Comparison of ENCODE assay signal across 26 cellular contexts in the genomic region with DNA sequence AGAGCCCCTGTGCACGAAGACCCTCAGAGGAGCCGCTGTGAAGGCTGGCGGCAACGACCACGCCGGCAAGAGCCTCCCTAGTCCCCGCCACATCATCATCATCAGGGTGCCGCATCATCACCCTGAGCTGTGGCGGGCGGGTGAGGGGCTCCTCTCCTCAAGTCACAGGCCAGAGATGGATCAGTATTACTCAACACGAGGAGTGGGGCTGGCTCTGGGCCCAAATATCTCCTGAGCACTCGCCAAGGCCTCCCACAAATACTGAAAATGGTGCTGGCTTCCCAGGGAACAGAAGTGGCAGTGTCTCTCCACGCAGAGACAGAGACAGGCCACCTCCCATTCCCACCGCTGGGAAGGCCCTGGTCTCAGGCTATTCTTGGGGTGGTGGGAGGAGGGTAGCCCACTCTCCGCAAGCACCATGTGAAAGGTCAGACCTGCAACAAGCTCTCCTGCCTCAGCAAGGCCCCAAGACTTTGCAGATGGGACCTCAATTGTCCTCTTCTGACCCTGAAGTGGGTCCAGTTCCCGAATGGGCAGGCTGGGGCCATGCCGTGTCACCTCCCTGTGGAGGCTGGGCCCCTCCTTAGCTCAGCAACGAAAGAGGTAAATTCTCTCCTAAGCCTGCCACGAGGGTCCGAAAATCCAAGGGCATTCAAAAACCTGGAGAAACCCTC.
"Had no signal": no experiment of that assay in that cellular context is flagged by ENCODE, and none has a peak within 500 bp of the region (broad histone marks: within the 10 kb centered on the region; RNA-seq: fewer than 3 reads in every experiment).

No MANE protein-coding gene starts in this region.

- H3K27ac ChIP-seq: SJSA1 had no signal

- ATAC-seq: activated CD8-positive, alpha-beta T cell treated with anti-CD3 and anti-CD28 coated beads, Interleukin-2, amount 10 ng/mL, durations not matched to agents 7 days and 5 days; Panc1; WTC11 had no signal

- DNase-seq: activated CD4-positive, alpha-beta T cell treated with anti-CD3 and anti-CD28 coated beads for 48 hours; activated CD4-positive, alpha-beta T cell treated with anti-CD3 and anti-CD28 coated beads, Interleukin-2, amount 50 U/mL, for 4 hours; activated CD4-positive, CD25-positive, alpha-beta regulatory T cell treated with anti-CD3 and anti-CD28 coated beads, Interleukin-2, amount 50 U/mL, for 72 hours; activated CD8-positive, alpha-beta memory T cell treated with anti-CD3 and anti-CD28 coated beads, Interleukin-2, amount 50 U/mL, for 48 hours; activated CD8-positive, alpha-beta T cell treated with anti-CD3 and anti-CD28 coated beads, Interleukin-2, amount 10 ng/mL, durations not matched to agents 7 days and 5 days; activated gamma-delta T cell; activated naive CD4-positive, alpha-beta T cell treated with anti-CD3 and anti-CD28 coated beads for 36 hours; activated T-cell treated with anti-CD3 and anti-CD28 coated beads, Interleukin-2, amount 50 U/mL, for 1 hour; IMR-90; KG1; NCI-H1092; NCI-H1417; NCI-H1694; NCI-H2029; NCI-H2107; NCI-H2171 treated with DMSO at 0.1 percent for 48 hours; NCI-H226; NCI-H526; NCI-H774; NK-92 treated with Interleukin-12 subunit alpha and Interleukin-12 subunit beta, amount 100 ng/mL, for 24 hours; OCI-M1; Right ventricle myocardium superior; RPMI8226 had no signal

- H3K4me1 ChIP-seq: SJSA1 had no signal

- H3K4me3 ChIP-seq: SJSA1 had no signal

- H3K27me3 ChIP-seq: SJSA1 had no signal

- H3K36me3 ChIP-seq: SJSA1 had no signal
